8 cellular contexts compared by ENCODE assay signal in genomic region chr7:18356195-18356645, GRCh38.
DNase-seq lines count a peak whose midpoint lies in the region; ATAC-seq and TF ChIP-seq lines count a peak whose summit lies in the region.

No MANE protein-coding gene starts in this region.

- intact Hi-C loops in naive thymus-derived CD4-positive, alpha-beta T cell (cut with micrococcal nuclease): loop anchor here in 1 of 2 donors (10.0 kb wide), 1 partner anchor 699 kb away; no protein-coding TSS in a partner anchor

- peak; percentile 53 for TF ChIP-seq CTCF in epithelial cell of esophagus (IDR thresholded peaks at IDR 0.05; ENCODE audit: insufficient read depth, low read depth, low read length, missing control alignments)

- ATAC-seq in activated T-cell treated with anti-CD3 and anti-CD28 coated beads, Interleukin-2, amount 50 U/mL, for 4 hours: no peak
- ATAC-seq in naive thymus-derived CD4-positive, alpha-beta T cell: peak; percentile 80
- no peak for ATAC-seq in HG02623 (IDR thresholded peaks at IDR 0.05; ENCODE audit: unreplicated experiment)

- POLR2A ChIA-PET in naive thymus-derived CD4-positive, alpha-beta T cell (lab: Charles Lee): no interaction called here

- no peaks in the 10 kb centered on the region for H3K27me3 ChIP-seq in naive thymus-derived CD4-positive, alpha-beta T cell (ENCODE audit: control insufficient read depth in 2 of 2, insufficient read depth in 2 of 2, low read length in 2 of 2)

- peaks cover 5% of the 10 kb centered on the region for H3K4me1 Mint-ChIP-seq in activated T-cell treated with anti-CD3 and anti-CD28 coated beads, Interleukin-2, amount 50 U/mL, for 4 hours (ENCODE audit: low read depth)
- H3K4me1 Mint-ChIP-seq in naive thymus-derived CD4-positive, alpha-beta T cell: peaks cover 0 to 12% (median 6%) of the 10 kb centered on the region in 7 donors

- DNase-seq in activated T-cell treated with anti-CD3 and anti-CD28 coated beads, Interleukin-2, amount 50 U/mL, for 4 hours: no peak
- DNase-seq in activated T-cell treated with anti-CD3 and anti-CD28 coated beads for 4 hours (no peak), SK-MEL-5 (ENCODE audit: low read depth, low spot score) (peak; percentile 76), epithelial cell of esophagus (ENCODE audit: low read depth) (peak; percentile 32), GM19240 (ENCODE audit: insufficient read length, low spot score) (no peak)
- DNase-seq in naive thymus-derived CD4-positive, alpha-beta T cell: peak in 5 of 9 donors; percentile 4 to 28 (median 22)

- no peaks in the 10 kb centered on the region for H3K9me3 Mint-ChIP-seq in activated T-cell treated with anti-CD3 and anti-CD28 coated beads, Interleukin-2, amount 50 U/mL, for 4 hours
- no peaks in the 10 kb centered on the region for H3K9me3 Mint-ChIP-seq in naive thymus-derived CD4-positive, alpha-beta T cell

- H3K9me3 ChIP-seq in naive thymus-derived CD4-positive, alpha-beta T cell (ENCODE audit: control insufficient read depth in 2 of 3, low read length in 3 of 3): no peaks in the 10 kb centered on the region

- H3K27me3 Mint-ChIP-seq in activated T-cell treated with anti-CD3 and anti-CD28 coated beads, Interleukin-2, amount 50 U/mL, for 4 hours (ENCODE audit: low read depth): no peaks in the 10 kb centered on the region
- peaks cover 0 to 9% (median 3%) of the 10 kb centered on the region in 5 donors for H3K27me3 Mint-ChIP-seq in naive thymus-derived CD4-positive, alpha-beta T cell

- H3K27ac ChIP-seq in naive thymus-derived CD4-positive, alpha-beta T cell (ENCODE audit: low read depth, low read length): no peak overlapping the region

- no peaks in the 10 kb centered on the region for H3K36me3 Mint-ChIP-seq in activated T-cell treated with anti-CD3 and anti-CD28 coated beads, Interleukin-2, amount 50 U/mL, for 4 hours (ENCODE audit: insufficient read depth)
- no peaks in the 10 kb centered on the region for H3K36me3 Mint-ChIP-seq in naive thymus-derived CD4-positive, alpha-beta T cell

- H3K4me3 Mint-ChIP-seq in activated T-cell treated with anti-CD3 and anti-CD28 coated beads, Interleukin-2, amount 50 U/mL, for 4 hours: peak overlapping the region; percentile 20
- H3K4me3 Mint-ChIP-seq in naive thymus-derived CD4-positive, alpha-beta T cell: peak overlapping the region in 8 of 10 donors; percentile 8 to 73 (median 61)

- no peak overlapping the region for H3K4me3 ChIP-seq in epithelial cell of esophagus (ENCODE audit: low read length)
- no peak overlapping the region for H3K4me3 ChIP-seq in naive thymus-derived CD4-positive, alpha-beta T cell (ENCODE audit: low read length)

- no peaks in the 10 kb centered on the region for H3K4me1 ChIP-seq in naive thymus-derived CD4-positive, alpha-beta T cell (ENCODE audit: control insufficient read depth in 2 of 2, insufficient read depth in 2 of 2, low read length in 2 of 2)

- H3K27ac Mint-ChIP-seq in naive thymus-derived CD4-positive, alpha-beta T cell: no peak overlapping the region

- TF ChIP-seq EP300 in Ishikawa (IDR thresholded peaks at IDR 0.05; ENCODE audit: borderline replicate concordance): no peak

- no peaks in the 10 kb centered on the region for H3K36me3 ChIP-seq in naive thymus-derived CD4-positive, alpha-beta T cell (ENCODE audit: control insufficient read depth in 2 of 3, insufficient read depth in 3 of 3, low read length in 3 of 3)

- peak; percentile 55 for TF ChIP-seq RAD21 in Ishikawa (IDR thresholded peaks at IDR 0.05; ENCODE audit: low read depth)

- CTCF ChIA-PET in naive thymus-derived CD4-positive, alpha-beta T cell (lab: Charles Lee): interaction anchor here (0.6 kb wide), 1 partner anchor 632 kb away, joined by 4 read pairs; no protein-coding TSS in a partner anchor

- in situ Hi-C loops in SK-MEL-5 (cut with HindIII; ENCODE audit: low pct_unique_long_range_greater_than_20kb, low sequenced_read_pairs): loop anchor here (25.0 kb wide), 1 partner anchor 131 kb away; the partner anchor contains the start of gene HDAC9

TF ChIP-seq in Ishikawa, 13 proteins besides CTCF, POLR2A, EP300 and RAD21:
- TF ChIP-seq TEAD4 (IDR thresholded peaks at IDR 0.05) (no peak), FOXM1 (IDR thresholded peaks at IDR 0.05; ENCODE audit: borderline replicate concordance, low read depth) (no peak), TAF1 (IDR thresholded peaks at IDR 0.05; ENCODE audit: low read depth) (no peak), YY1 (IDR thresholded peaks at IDR 0.05; ENCODE audit: low read depth) (no peak), NFIC (IDR thresholded peaks at IDR 0.05) (no peak), MAX (IDR thresholded peaks at IDR 0.05) (no peak), EGR1 (IDR thresholded peaks at IDR 0.05) (no peak), CEBPB (IDR thresholded peaks at IDR 0.05) (no peak), CREB1 (IDR thresholded peaks at IDR 0.05; ENCODE audit: low read depth) (no peak), TCF12 (IDR thresholded peaks at IDR 0.05; ENCODE audit: low read depth) (no peak), ZBTB7A (IDR thresholded peaks at IDR 0.05; ENCODE audit: low read depth) (no peak), USF1 (IDR thresholded peaks at IDR 0.05) (no peak), REST (IDR thresholded peaks at IDR 0.05; ENCODE audit: low read depth) (no peak)

Comparison
In these comparisons a context has a peak if more than half of its experiments do, and no peak if none do; other contexts are left out.
1. DNase-seq: peak in SK-MEL-5 (single experiment), epithelial cell of esophagus (single experiment) and naive thymus-derived CD4-positive, alpha-beta T cell (5 of 9); none in activated T-cell treated with anti-CD3 and anti-CD28 coated beads, Interleukin-2, amount 50 U/mL, for 4 hours (single experiment), activated T-cell treated with anti-CD3 and anti-CD28 coated beads for 4 hours (single experiment) and GM19240 (single experiment).